ENCODE assay signal across 8 cellular contexts in the genomic region with DNA sequence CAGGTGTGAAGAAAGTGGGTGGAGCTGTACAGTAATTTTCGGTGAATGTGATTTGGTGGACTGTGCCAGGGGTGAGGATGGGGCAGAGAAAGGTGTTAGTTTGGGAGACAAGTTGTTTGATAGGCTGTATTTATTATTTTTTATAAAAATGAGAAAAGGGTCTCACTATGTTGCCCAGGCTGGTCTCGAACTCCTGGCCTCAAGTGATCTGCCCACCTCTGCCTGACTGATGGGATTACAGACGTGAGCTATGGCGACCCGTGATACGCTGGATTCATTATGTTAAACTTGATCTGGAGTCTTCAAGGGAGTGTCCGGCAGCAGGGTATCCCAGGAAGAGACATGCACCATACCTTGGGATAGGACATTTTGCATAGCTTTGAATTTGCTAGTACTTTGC. TPM values are rescaled to one million over a fixed set of nuclear protein-coding genes. Genes with fewer than 3 reads are reported as not detected.
DNase-seq lines count a peak whose midpoint lies in the region; ATAC-seq, FAIRE-seq and TF ChIP-seq lines count a peak whose summit lies in the region.

No MANE protein-coding gene starts in this region.

- H3K4me3 ChIP-seq in CD4-positive, CD25-positive, alpha-beta regulatory T cell (ENCODE audit: low read depth, low read length) = peak overlapping the region; percentile 85
- H3K4me3 ChIP-seq in Loucy (ENCODE audit: low read length, poor library complexity, severe bottlenecking) = peak overlapping the region; percentile 85
- peak overlapping the region; percentile 65 to 98 (median 76); a peak in 5 of 8 replicates for H3K4me3 ChIP-seq in H1 (ENCODE audit: extremely low read depth in 1 of 4, insufficient read depth in 2 of 4, low read depth in 3 of 4, low read length in 4 of 4)
- H3K4me3 ChIP-seq in osteoblast (ENCODE audit: insufficient read depth, low read length) = peak overlapping the region; percentile 87
- peak overlapping the region in 2 of 4 donors; percentile 98 to 99 for H3K4me3 ChIP-seq in tibial nerve

- FAIRE-seq in H1 (lab: Jason Lieb, UNC) = no peak

- CTCF ChIA-PET in H1 (lab: Charles Lee; ENCODE audit: partially characterized antibody) = interaction anchor here (1.2 kb wide), 1 partner anchor 193 kb away, joined by 3 read pairs; no protein-coding TSS in a partner anchor

- TF ChIP-seq RAD21 in H1 (IDR thresholded peaks at IDR 0.05 in 1 of 2, conservative IDR thresholded peaks at IDR 0.05 in 1 of 2; ENCODE audit: low read depth in 2 of 2, low read length in 2 of 2) = no peak

- TF ChIP-seq CTCF in Loucy (conservative IDR thresholded peaks at IDR 0.05; ENCODE audit: low read length) (no peak), H1 (IDR thresholded peaks at IDR 0.05; ENCODE audit: control extremely low read depth in 1 of 3, insufficient read depth in 1 of 3, low read depth in 1 of 3, low read length in 3 of 3) (no peak), osteoblast (IDR thresholded peaks at IDR 0.05; ENCODE audit: extremely low read depth, low read depth, low read length) (no peak), tibial nerve (IDR thresholded peaks at IDR 0.05) (no peak)

- H2BK20ac ChIP-seq in H1 (ENCODE audit: low read length) = no peak overlapping the region

- no peak overlapping the region for H4K5ac ChIP-seq in H1 (ENCODE audit: insufficient read length, low read depth, low read length)

- no peak for ATAC-seq in CD4-positive, CD25-positive, alpha-beta regulatory T cell (ENCODE audit: low read depth in 2 of 2)

- H3K56ac ChIP-seq in H1 (replicated peaks; ENCODE audit: insufficient read length, low read depth, low read length) = no peak overlapping the region

- no peak overlapping the region for H3K23ac ChIP-seq in H1 (ENCODE audit: insufficient read length)

- peaks cover 36% of the 10 kb centered on the region for H4K20me1 ChIP-seq in Loucy (ENCODE audit: insufficient read depth, low read length, poor library complexity, severe bottlenecking)
- no peaks in the 10 kb centered on the region for H4K20me1 ChIP-seq in H1 (replicated peaks in 1 of 2; ENCODE audit: control insufficient read depth in 1 of 2, insufficient read depth in 2 of 2, low read length in 2 of 2)
- H4K20me1 ChIP-seq in osteoblast (ENCODE audit: insufficient read depth, low read length) = peaks cover 20% of the 10 kb centered on the region

- peaks cover 5% of the 10 kb centered on the region for H3K27me3 Mint-ChIP-seq in CD4-positive, CD25-positive, alpha-beta regulatory T cell

- H3K36me3 Mint-ChIP-seq in CD4-positive, CD25-positive, alpha-beta regulatory T cell = peaks cover 9% of the 10 kb centered on the region

- H3K27me3 ChIP-seq in CD4-positive, CD25-positive, alpha-beta regulatory T cell (ENCODE audit: control insufficient read depth, insufficient read depth, low read length) = no peaks in the 10 kb centered on the region
- no peaks in the 10 kb centered on the region for H3K27me3 ChIP-seq in Loucy (ENCODE audit: insufficient read depth, low read length, poor library complexity, severe bottlenecking)
- no peaks in the 10 kb centered on the region for H3K27me3 ChIP-seq in H1 (replicated peaks in 1 of 4; ENCODE audit: control insufficient read depth in 3 of 4, extremely low read depth in 1 of 4, insufficient read depth in 3 of 4, low read length in 3 of 4)
- H3K27me3 ChIP-seq in osteoblast (ENCODE audit: insufficient read depth, low read length) = no peaks in the 10 kb centered on the region
- no peaks in the 10 kb centered on the region for H3K27me3 ChIP-seq in tibial nerve

- H3K14ac ChIP-seq in H1 (ENCODE audit: insufficient read length) = no peak overlapping the region

- H3K27ac Mint-ChIP-seq in CD4-positive, CD25-positive, alpha-beta regulatory T cell = peak overlapping the region; percentile 52 to 98 (median 76)

- no peaks in the 10 kb centered on the region for H3K9me2 ChIP-seq in Loucy (replicated peaks; ENCODE audit: low read depth, low read length)

- no peaks in the 10 kb centered on the region for H3K9me3 Mint-ChIP-seq in CD4-positive, CD25-positive, alpha-beta regulatory T cell

- H3K27ac ChIP-seq in CD4-positive, CD25-positive, alpha-beta regulatory T cell (ENCODE audit: insufficient read depth, low read length, poor library complexity, severe bottlenecking) = peak overlapping the region; percentile 99
- no peak overlapping the region for H3K27ac ChIP-seq in H1 (ENCODE audit: low read depth, low read length)
- H3K27ac ChIP-seq in osteoblast (ENCODE audit: low read depth, low read length) = no peak overlapping the region
- peak overlapping the region in 2 of 4 donors; percentile 97 to 100 for H3K27ac ChIP-seq in tibial nerve

- no peak overlapping the region for H4K91ac ChIP-seq in H1 (replicated peaks; ENCODE audit: insufficient read length, low read length)

- H2AK5ac ChIP-seq in H1 (ENCODE audit: low read depth, low read length) = 0 out of 2 replicates have a peak overlapping the region, but pooled peaks have one; percentile 15

- H2AFZ ChIP-seq in Loucy (ENCODE audit: low read length) (no peak overlapping the region), H1 (ENCODE audit: low read length) (no peak overlapping the region), osteoblast (ENCODE audit: low read length) (no peak overlapping the region)

- H2BK12ac ChIP-seq in H1 (ENCODE audit: low read depth, low read length) = peak overlapping the region; percentile 50; the same call in 1 of the 2 replicates

- H3K79me2 ChIP-seq in Loucy (ENCODE audit: insufficient read depth, low read length) (peaks cover 76% of the 10 kb centered on the region), H1 (ENCODE audit: control insufficient read depth in 1 of 2, insufficient read depth in 2 of 2, low read length in 2 of 2) (peaks cover 6 to 42% of the 10 kb centered on the region in 2 experiments), osteoblast (ENCODE audit: insufficient read depth, low read length) (peaks cover 48% of the 10 kb centered on the region)

- POLR2A ChIA-PET in H1 (lab: Charles Lee; ENCODE audit: partially characterized antibody) = interaction anchor here (1.2 to 1.3 kb wide), 4 partner anchors 14 to 408 kb away, joined by 3 to 4 read pairs (median 4); a partner anchor contains a TSS

- no peak overlapping the region for H2BK5ac ChIP-seq in H1 (ENCODE audit: low read depth, low read length)

- peaks cover 6% of the 10 kb centered on the region for H3K79me1 ChIP-seq in H1 (ENCODE audit: low read depth, low read length)

- peaks cover 13 to 68% (median 57%) of the 10 kb centered on the region in 4 donors for H3K4me1 Mint-ChIP-seq in CD4-positive, CD25-positive, alpha-beta regulatory T cell

- H3K23me2 ChIP-seq in H1 (ENCODE audit: low read depth, low read length) = peaks cover 14% of the 10 kb centered on the region

- H3K9me3 ChIP-seq in CD4-positive, CD25-positive, alpha-beta regulatory T cell (ENCODE audit: control insufficient read depth in 2 of 2, low read length in 2 of 2) = no peaks in the 10 kb centered on the region
- H3K9me3 ChIP-seq in Loucy (ENCODE audit: insufficient read depth, low read depth, low read length) (no peaks in the 10 kb centered on the region), H1 (ENCODE audit: insufficient read depth in 2 of 2, low read depth in 1 of 2, low read length in 1 of 2) (no peaks in the 10 kb centered on the region), osteoblast (ENCODE audit: low read depth, low read length) (no peaks in the 10 kb centered on the region), tibial nerve (no peaks in the 10 kb centered on the region)

- H3K4me2 ChIP-seq in Loucy (ENCODE audit: low read depth, low read length, poor library complexity, severe bottlenecking) = peak overlapping the region; percentile 92
- peak overlapping the region; percentile 93 to 96 for H3K4me2 ChIP-seq in H1 (ENCODE audit: insufficient read depth in 1 of 2, low read depth in 2 of 2, low read length in 2 of 2)
- peak overlapping the region; percentile 97 for H3K4me2 ChIP-seq in osteoblast (ENCODE audit: insufficient read depth, low read length)

- no peak overlapping the region for H3K18ac ChIP-seq in H1 (ENCODE audit: extremely low read depth, low read length)

- no peaks in the 10 kb centered on the region for H3K36me3 ChIP-seq in CD4-positive, CD25-positive, alpha-beta regulatory T cell (ENCODE audit: control insufficient read depth, insufficient read depth, low read length)
- H3K36me3 ChIP-seq in Loucy (ENCODE audit: insufficient read depth, low read length) (no peaks in the 10 kb centered on the region), H1 (ENCODE audit: control insufficient read depth in 2 of 4, insufficient read depth in 4 of 4, low read length in 3 of 4) (no peaks in the 10 kb centered on the region), osteoblast (ENCODE audit: insufficient read depth, low read length) (no peaks in the 10 kb centered on the region), tibial nerve (no peaks in the 10 kb centered on the region)

- H2BK120ac ChIP-seq in H1 (replicated peaks; ENCODE audit: low read depth, low read length) = no peak overlapping the region

- TF ChIP-seq EP300 in H1 (IDR thresholded peaks at IDR 0.05; ENCODE audit: borderline replicate concordance in 1 of 2, low read depth in 2 of 2, low read length in 2 of 2) (no peak), tibial nerve (IDR thresholded peaks at IDR 0.05) (no peak)

- peaks cover 34% of the 10 kb centered on the region for H3K4me1 ChIP-seq in CD4-positive, CD25-positive, alpha-beta regulatory T cell (ENCODE audit: control insufficient read depth, insufficient read depth, low read length, poor library complexity, severe bottlenecking)
- H3K4me1 ChIP-seq in Loucy (ENCODE audit: insufficient read depth, low read length, poor library complexity, severe bottlenecking) (peaks cover 56% of the 10 kb centered on the region), H1 (replicated peaks in 1 of 4; ENCODE audit: control insufficient read depth in 3 of 4, insufficient read depth in 4 of 4, low read length in 3 of 4) (peaks cover 3 to 8% (median 5%) of the 10 kb centered on the region in 4 experiments), osteoblast (ENCODE audit: insufficient read depth, low read length) (peaks cover 15% of the 10 kb centered on the region), tibial nerve (peaks cover 0 to 57% (median 16%) of the 10 kb centered on the region in 4 donors)

- 0 out of 2 replicates have a peak, but pooled peaks cover 3% of the 10 kb centered on the region for H3F3A ChIP-seq in Loucy (ENCODE audit: low read depth)

- H3K4me3 Mint-ChIP-seq in CD4-positive, CD25-positive, alpha-beta regulatory T cell = peak overlapping the region; percentile 88 to 96 (median 94)

- TF ChIP-seq POLR2A in H1 (IDR thresholded peaks at IDR 0.05; ENCODE audit: control extremely low read depth in 1 of 2, low read depth in 2 of 2, low read length in 2 of 2) (no peak), tibial nerve (IDR thresholded peaks at IDR 0.05) (no peak)

- H3K4ac ChIP-seq in H1 (replicated peaks; ENCODE audit: insufficient read length, low read depth, low read length) = no peak overlapping the region

- 91% methylated on average over 7 of the region's 7 CpGs; no CpG with 5 or more reads in 1 of the 2 experiments for WGBS in H1 (ENCODE audit: extremely low coverage in 1 of 2, insufficient coverage in 1 of 2, insufficient read length in 1 of 2, insufficient replicate concordance in 2 of 2, low coverage in 1 of 2, low lambda C conversion rate in 2 of 2, missing lambda C conversion rate in 1 of 2), 2 experiments
- 88% methylated on average over 7 of the region's 7 CpGs for WGBS in tibial nerve, 2 donors

- no peak for DNase-seq in CD4-positive, CD25-positive, alpha-beta regulatory T cell
- no peak for DNase-seq in H1 (ENCODE audit: low read depth in 1 of 2, low spot score in 2 of 2)
- peak; percentile 4 for DNase-seq in osteoblast (ENCODE audit: insufficient read length, low spot score, missing footprints)
- DNase-seq in NCI-H774 (lab: John Stamatoyannopoulos, UW) = no peak
- DNase-seq in GM19240 (ENCODE audit: insufficient read length, low spot score) = no peak
- DNase-seq in stimulated activated CD4-positive, alpha-beta T cell treated with anti-CD3 and anti-CD28 coated beads, Interleukin-2, amount 100 ng/mL, for 48 hours = no peak
- DNase-seq in tibial nerve (ENCODE audit: low spot score in 2 of 2) = no peak

- H3K9ac ChIP-seq in Loucy (ENCODE audit: low read depth, low read length, poor library complexity, severe bottlenecking) (peak overlapping the region; percentile 76), H1 (replicated peaks in 1 of 4; ENCODE audit: extremely low read depth in 1 of 4, low read depth in 3 of 4, low read length in 3 of 4) (no peak overlapping the region)

- H4K8ac ChIP-seq in H1 (ENCODE audit: extremely low read depth, insufficient read depth, low read length) = no peak overlapping the region

- no peak overlapping the region; the same call in 1 of the 2 replicates for H2BK15ac ChIP-seq in H1 (ENCODE audit: low read length)

RNA-seq across cellular contexts. Expression of a gene that starts 1.3 kb away (rescaled TPM):
- total RNA-seq in CD4-positive, CD25-positive, alpha-beta regulatory T cell = 67.1 TPM
- 10 to 100 TPM; 14.5 to 18.8 (median 15.8) TPM for polyA plus RNA-seq in CD4-positive, CD25-positive, alpha-beta regulatory T cell
- 30.8 and 32.4 TPM in 2 replicates for total RNA-seq in H1 (2021; fragmentation: NEBNext Ultra II Directional; extraction: Animal tissue kit (Norgen Biotek cat#: 25700))
- 7.3 and 10.1 TPM in 2 replicates for polyA plus RNA-seq in H1 (2011; rRNA removed)
- 7.3 TPM for polyA plus RNA-seq in H1 (2011; cell fraction: cytosol; rRNA removed)
- polyA plus RNA-seq in H1 (2011; cell fraction: nucleus; rRNA removed) = 19.5 TPM
- 11.3 to 13.5 TPM (median 12.4 TPM) in 4 replicates for polyA plus RNA-seq in H1 (2012, experiment 1 of 2)
- 0.97 TPM for polyA plus RNA-seq in H1 (2012, experiment 2 of 2)
- 11.0 TPM for polyA plus RNA-seq in H1 (2013, experiment 1 of 2)
- polyA plus RNA-seq in H1 (2013, experiment 2 of 2) = 10.1 TPM
- 27.4 and 32.4 TPM in 2 replicates for polyA minus RNA-seq in H1 (2011; rRNA and poly(A)+ RNA removed)
- 14.3 TPM for polyA minus RNA-seq in H1 (2011; cell fraction: cytosol; rRNA and poly(A)+ RNA removed)
- polyA minus RNA-seq in H1 (2011; cell fraction: nucleus; rRNA and poly(A)+ RNA removed) = 62.5 TPM
- total RNA-seq in osteoblast (24.6 and 30.9 TPM in 2 replicates), tibial nerve (10 to 100 TPM; 42.3 to 59.7 (median 45.6) TPM)
